9 cellular contexts compared by ENCODE assay signal in genomic region chr2:241317391-241317790, GRCh38. TPM values are rescaled to one million over a fixed set of nuclear protein-coding genes. Genes with fewer than 3 reads are reported as not detected.
DNase-seq lines count a peak whose midpoint lies in the region; ATAC-seq and TF ChIP-seq lines count a peak whose summit lies in the region.
"Had no signal": no experiment of that assay in that cellular context is flagged by ENCODE, and none has a peak within 500 bp of the region (broad histone marks: within the 10 kb centered on the region; RNA-seq: fewer than 3 reads in every experiment).

No MANE protein-coding gene starts in this region.

- H3K9me3 ChIP-seq in AG04450 (ENCODE audit: control insufficient read depth, insufficient read depth, low read length): peaks cover 4% of the 10 kb centered on the region; the same call in 1 of the 2 replicates
- H3K9me3 ChIP-seq in HUES6 (ENCODE audit: control insufficient read depth, insufficient read depth, low read depth, low read length): no peaks in the 10 kb centered on the region
- H3K9me3 ChIP-seq in mesodermal cell (ENCODE audit: control insufficient read depth, low read length): no peaks in the 10 kb centered on the region

- H3K36me3 ChIP-seq in HUES6 (ENCODE audit: control insufficient read depth, insufficient read depth, low read length) (peaks cover 11% of the 10 kb centered on the region), mesodermal cell (ENCODE audit: control insufficient read depth, insufficient read depth, low read length) (peaks cover 36% of the 10 kb centered on the region)

- in situ Hi-C loops in astrocyte of the cerebellum (cut with HindIII; ENCODE audit: low sequenced_read_pairs): no loop called here

- WGBS in mesodermal cell (ENCODE audit: insufficient coverage in 2 of 2), 2 experiments: 86 to 93% methylated on average over 2 of the region's 4 CpGs

- no peak for ATAC-seq in HG02610 (IDR thresholded peaks at IDR 0.05; ENCODE audit: unreplicated experiment)
- ATAC-seq: left colon had no signal

- DNase-seq in AG04450 (ENCODE audit: low read depth, low spot score): no peak
- no peak for DNase-seq in astrocyte of the cerebellum (ENCODE audit: low read depth)
- DNase-seq in GM10248 (ENCODE audit: extremely low spot score): no peak
- no peak for DNase-seq in kidney glomerular epithelial cell (lab: John Stamatoyannopoulos, UW)
- DNase-seq in NCI-H524 treated with DMSO at 0.1 percent for 48 hours (lab: John Stamatoyannopoulos, UW): no peak
- DNase-seq: left colon had no signal

- CTCF ChIA-PET in AG04450 (lab: Charles Lee): no interaction called here
- CTCF ChIA-PET in GM10248 (lab: Yijun Ruan, JAX): no interaction called here

- TF ChIP-seq CTCF in AG04450 (IDR thresholded peaks at IDR 0.05; ENCODE audit: low read depth, low read length): no peak
- no peak for TF ChIP-seq CTCF in astrocyte of the cerebellum (IDR thresholded peaks at IDR 0.05; ENCODE audit: low read depth, low read length, missing control alignments)
- no peak for TF ChIP-seq CTCF in GM10248 (IDR thresholded peaks at IDR 0.05; ENCODE audit: control extremely low read depth, extremely low read depth, low read depth, missing control alignments)

- H3K27me3 ChIP-seq in AG04450 (ENCODE audit: control insufficient read depth, insufficient read depth, low read length) (no peaks in the 10 kb centered on the region), HUES6 (ENCODE audit: control insufficient read depth, insufficient read depth, low read length) (no peaks in the 10 kb centered on the region)

- POLR2A ChIA-PET in AG04450 (lab: Yijun Ruan, JAX): no interaction called here
- POLR2A ChIA-PET in GM10248 (lab: Yijun Ruan, JAX): interaction anchor here (0.6 to 0.7 kb wide), 2 partner anchors 155 to 383 kb away, joined by 4 read pairs; no protein-coding TSS in a partner anchor

- H3K27ac ChIP-seq in AG04450 (ENCODE audit: low read depth, low read length): no peak overlapping the region
- H3K27ac ChIP-seq in HUES6 (ENCODE audit: low read depth, low read length): no peak overlapping the region
- H3K27ac ChIP-seq in mesodermal cell (ENCODE audit: low read depth, low read length, severe bottlenecking): no peak overlapping the region

- H3K9ac ChIP-seq in HUES6 (ENCODE audit: low read length): peak overlapping the region; percentile 99

- H3K4me1 ChIP-seq in HUES6 (ENCODE audit: control insufficient read depth, insufficient read depth, low read length): peaks cover 50% of the 10 kb centered on the region
- peaks cover 25% of the 10 kb centered on the region for H3K4me1 ChIP-seq in mesodermal cell (ENCODE audit: control insufficient read depth, insufficient read depth, low read length, poor library complexity, severe bottlenecking)

- H3K4me3 ChIP-seq in AG04450 (ENCODE audit: low read depth, low read length) (peak overlapping the region; percentile 96), HUES6 (ENCODE audit: low read depth, low read length) (peak overlapping the region; percentile 97), astrocyte of the cerebellum (ENCODE audit: low read depth, low read length) (peak overlapping the region; percentile 81), mesodermal cell (ENCODE audit: extremely low read depth, insufficient read depth, low read length, poor library complexity, severe bottlenecking) (peak overlapping the region; percentile 92)

RNA-seq across cellular contexts. Expression of gene SEPTIN2, which starts 1.7 kb away (rescaled TPM):
- 788 and 1,080 TPM in 2 replicates for polyA plus RNA-seq in AG04450 (2011; rRNA removed)
- polyA minus RNA-seq in AG04450 (2011; rRNA and poly(A)+ RNA removed): 366 and 582 TPM in 2 replicates
- polyA plus RNA-seq in mesodermal cell (2013, experiment 1 of 2): 476 TPM
- polyA plus RNA-seq in mesodermal cell (2013, experiment 2 of 2): 476 TPM

RNA-seq across cellular contexts. Expression of gene HDLBP, which starts 1.9 kb away (rescaled TPM):
- polyA plus RNA-seq in AG04450 (2011; rRNA removed): 707 and 731 TPM in 2 replicates
- polyA minus RNA-seq in AG04450 (2011; rRNA and poly(A)+ RNA removed): 1,398 and 1,782 TPM in 2 replicates
- polyA plus RNA-seq in mesodermal cell (2013, experiment 1 of 2): 438 TPM
- 448 TPM for polyA plus RNA-seq in mesodermal cell (2013, experiment 2 of 2)

RNA-seq across cellular contexts. Expression of gene FARP2, which starts 38.7 kb away (rescaled TPM):
- 25.4 and 27.0 TPM in 2 replicates for polyA plus RNA-seq in AG04450 (2011; rRNA removed)
- 50.5 and 58.7 TPM in 2 replicates for polyA minus RNA-seq in AG04450 (2011; rRNA and poly(A)+ RNA removed)
- 23.3 TPM for polyA plus RNA-seq in mesodermal cell (2013, experiment 1 of 2)
- polyA plus RNA-seq in mesodermal cell (2013, experiment 2 of 2): 26.1 TPM
